19 cellular contexts compared by ENCODE assay signal in the genomic region with DNA sequence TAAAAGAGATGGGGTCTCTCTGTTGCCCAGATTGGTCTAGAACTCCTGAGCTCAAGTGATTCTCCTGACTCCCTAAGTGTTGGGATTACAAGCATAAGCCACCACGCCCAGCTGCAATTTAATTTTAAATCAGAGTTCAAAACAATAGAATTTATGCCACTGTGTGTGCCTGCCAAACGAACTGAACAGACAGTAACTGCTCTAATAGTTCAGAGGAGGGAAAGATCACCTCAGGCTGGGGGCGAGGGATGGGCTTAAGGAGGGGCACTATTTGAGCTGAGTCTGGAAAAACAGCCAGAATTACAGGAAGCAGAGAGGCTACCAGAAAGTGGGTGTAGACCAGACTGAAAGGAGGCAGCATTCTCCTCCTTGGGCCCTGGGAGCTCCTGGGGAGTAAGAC. TPM values are rescaled to one million over a fixed set of nuclear protein-coding genes. Genes with fewer than 3 reads are reported as not detected.
DNase-seq lines count a peak whose midpoint lies in the region; ATAC-seq and TF ChIP-seq lines count a peak whose summit lies in the region.
"Had no signal": no experiment of that assay in that cellular context is flagged by ENCODE, and none has a peak within 500 bp of the region (broad histone marks: within the 10 kb centered on the region; RNA-seq: fewer than 3 reads in every experiment).

No MANE protein-coding gene starts in this region.

- POLR2A ChIA-PET in RWPE1 (lab: Yijun Ruan, JAX; ENCODE audit: low non-redundant PET): no interaction called here

- ATAC-seq in GM19467 (IDR thresholded peaks at IDR 0.05; ENCODE audit: unreplicated experiment): no peak
- ATAC-seq: A549, K562 had no signal

- peaks cover 9% of the 10 kb centered on the region for H3K36me3 Mint-ChIP-seq in activated naive CD4-positive, alpha-beta T cell treated with anti-CD3 and anti-CD28 coated beads for 36 hours (ENCODE audit: low read depth)

- H3K9me3 ChIP-seq in esophagus (ENCODE audit: control insufficient read depth in 2 of 2, insufficient read depth in 1 of 2, low read depth in 1 of 2, low read length in 1 of 2): no peaks in the 10 kb centered on the region
- H3K9me3 ChIP-seq in suprapubic skin: no peaks in the 10 kb centered on the region
- H3K9me3 ChIP-seq: A549 had no signal

- TF ChIP-seq POLR2A in suprapubic skin (IDR thresholded peaks at IDR 0.05): no peak

- TF ChIP-seq CTCF in RWPE1 (conservative IDR thresholded peaks at IDR 0.05; ENCODE audit: low read depth) (no peak), suprapubic skin (IDR thresholded peaks at IDR 0.05) (no peak)

- H3K27me3 Mint-ChIP-seq in activated naive CD4-positive, alpha-beta T cell treated with anti-CD3 and anti-CD28 coated beads for 36 hours (ENCODE audit: low read depth): no peaks in the 10 kb centered on the region

- H3K4me3 ChIP-seq in esophagus (ENCODE audit: low read depth in 1 of 2, low read length in 2 of 2) (no peak overlapping the region), suprapubic skin (no peak overlapping the region)
- H3K4me3 ChIP-seq: A549, K562 had no signal

- H3K27me3 ChIP-seq in esophagus (ENCODE audit: control insufficient read depth in 1 of 2, insufficient read depth in 2 of 2, low read length in 2 of 2) (no peaks in the 10 kb centered on the region), suprapubic skin (no peaks in the 10 kb centered on the region)

- intact Hi-C loops in activated naive CD4-positive, alpha-beta T cell treated with anti-CD3 and anti-CD28 coated beads for 36 hours (cut with micrococcal nuclease): no loop called here

- H3K27ac ChIP-seq in RWPE1: peak overlapping the region; percentile 61
- H3K27ac ChIP-seq in esophagus (ENCODE audit: low read depth in 2 of 2, low read length in 1 of 2): peak overlapping the region; percentile 87 to 89
- H3K27ac ChIP-seq in suprapubic skin: peak overlapping the region; percentile 9
- H3K27ac ChIP-seq: HL-60 had no signal

- H3K36me3 ChIP-seq in esophagus (ENCODE audit: control insufficient read depth in 2 of 2, insufficient read depth in 2 of 2, low read length in 1 of 2): peaks cover 20 to 45% of the 10 kb centered on the region in 2 donors
- H3K36me3 ChIP-seq in suprapubic skin: peaks cover 49% of the 10 kb centered on the region

- no peak for TF ChIP-seq EP300 in suprapubic skin (IDR thresholded peaks at IDR 0.05)

- CTCF ChIA-PET in activated naive CD4-positive, alpha-beta T cell treated with anti-CD3 and anti-CD28 coated beads for 36 hours (lab: Charles Lee): interaction anchor here (0.8 to 9.9 kb wide), 3 partner anchors 11 to 86 kb away, joined by 4 to 159 read pairs (median 87); a partner anchor contains a TSS
- CTCF ChIA-PET in RWPE1 (lab: Yijun Ruan, JAX): interaction anchor here (0.6 to 2.8 kb wide), 2 partner anchors 9 to 14 kb away, joined by 3 to 10 read pairs; no protein-coding TSS in a partner anchor

- no peak overlapping the region for H3K4me3 Mint-ChIP-seq in activated naive CD4-positive, alpha-beta T cell treated with anti-CD3 and anti-CD28 coated beads for 36 hours
- H3K4me3 Mint-ChIP-seq: CD14-positive monocyte had no signal

- 46 to 61% methylated on average over 3 of the region's 3 CpGs for WGBS in esophagus, 2 donors
- 33% methylated on average over 3 of the region's 3 CpGs for WGBS in suprapubic skin

- H3K27ac Mint-ChIP-seq in activated naive CD4-positive, alpha-beta T cell treated with anti-CD3 and anti-CD28 coated beads for 36 hours: peak overlapping the region; percentile 20

- peaks cover 28% of the 10 kb centered on the region for H3K4me1 Mint-ChIP-seq in activated naive CD4-positive, alpha-beta T cell treated with anti-CD3 and anti-CD28 coated beads for 36 hours (ENCODE audit: low read depth)
- H3K4me1 Mint-ChIP-seq: CD14-positive monocyte had no signal

- peaks cover 0 to 55% of the 10 kb centered on the region in 2 donors for H3K4me1 ChIP-seq in esophagus (ENCODE audit: control insufficient read depth in 2 of 2, insufficient read depth in 2 of 2, low read length in 1 of 2)
- H3K4me1 ChIP-seq in suprapubic skin: peaks cover 56% of the 10 kb centered on the region

- no peak for DNase-seq in activated naive CD4-positive, alpha-beta T cell treated with anti-CD3 and anti-CD28 coated beads for 36 hours
- DNase-seq in activated naive CD4-positive, alpha-beta T cell treated with anti-CD3 and anti-CD28 coated beads, Interleukin-2, amount 50 U/mL, for 16 hours: no peak
- DNase-seq in RWPE1 (ENCODE audit: low spot score) (no peak), suprapubic skin (ENCODE audit: low spot score in 2 of 2) (no peak), NCI-H128 (lab: John Stamatoyannopoulos, UW; ENCODE audit: unreplicated experiment) (no peak), NCI-H146 treated with DMSO at 0.1 percent for 48 hours (lab: John Stamatoyannopoulos, UW; ENCODE audit: unreplicated experiment) (no peak)
- DNase-seq: DND-41, GDM1, NCI-H1048, NCI-H1694, NCI-H446 treated with DMSO at 0.1 percent for 48 hours, NCI-H748 treated with DMSO at 0.1 percent for 48 hours, SHP77 had no signal

- H3K9me3 Mint-ChIP-seq in activated naive CD4-positive, alpha-beta T cell treated with anti-CD3 and anti-CD28 coated beads for 36 hours: no peaks in the 10 kb centered on the region

RNA-seq across cellular contexts. Expression of a gene that starts 12.2 kb away (rescaled TPM):
- total RNA-seq in activated naive CD4-positive, alpha-beta T cell treated with anti-CD3 and anti-CD28 coated beads for 36 hours: 10 to 100 TPM; 38.2 to 38.6 TPM
- 10 to 100 TPM; 25.2 to 29.2 TPM for polyA plus RNA-seq in esophagus
- 10 to 100 TPM; 40.4 to 50.4 (median 44.1) TPM for total RNA-seq in suprapubic skin

RNA-seq across cellular contexts. Expression of a gene that starts 14.1 kb away (rescaled TPM):
- 1 to 10 TPM; 7.2 to 8.1 TPM for total RNA-seq in activated naive CD4-positive, alpha-beta T cell treated with anti-CD3 and anti-CD28 coated beads for 36 hours
- 1,000 to 10,000 TPM in 1 of 2 donors, 100 to 1,000 TPM in 1; 933 to 1,009 TPM for polyA plus RNA-seq in esophagus
- total RNA-seq in suprapubic skin: 1,000 to 10,000 TPM; 1,277 to 1,951 (median 1,548) TPM

RNA-seq across cellular contexts. Expression of a gene that starts 59.1 kb away (rescaled TPM):
- not detected for total RNA-seq in activated naive CD4-positive, alpha-beta T cell treated with anti-CD3 and anti-CD28 coated beads for 36 hours
- polyA plus RNA-seq in esophagus: 1 to 10 TPM in 1 of 2 donors, under 1 TPM in 1; 0.54 to 2.6 TPM
- total RNA-seq in suprapubic skin: 10 to 100 TPM in 2 of 4 donors, 1 to 10 TPM in 2; 2.1 to 66.5 (median 13.1) TPM
- polyA plus RNA-seq: CD14-positive monocyte had no signal

Comparison
In these comparisons a context has a peak if more than half of its experiments do, and no peak if none do; other contexts are left out.
1. H3K27ac ChIP-seq: peak in every context shown above with its lines; median percentile 88 in esophagus; 61 in RWPE1; 9 in suprapubic skin.
2. RNA of a gene that starts 14.1 kb away (total RNA-seq): 1,277 to 1,951 TPM in suprapubic skin; 7.2 to 8.1 TPM in activated naive CD4-positive, alpha-beta T cell treated with anti-CD3 and anti-CD28 coated beads for 36 hours; every median in the first group is over 100 times any median in the second.